ENCODE assay signal across 11 cellular contexts in genomic region chr5:160458971-160459800, GRCh38. TPM values are rescaled to one million over a fixed set of nuclear protein-coding genes. Genes with fewer than 3 reads are reported as not detected.
DNase-seq lines count a peak whose midpoint lies in the region; ATAC-seq and TF ChIP-seq lines count a peak whose summit lies in the region.
"Had no signal": no experiment of that assay in that cellular context is flagged by ENCODE, and none has a peak within 500 bp of the region (broad histone marks: within the 10 kb centered on the region; RNA-seq: fewer than 3 reads in every experiment).

No MANE protein-coding gene starts in this region.

- H3K27me3 ChIP-seq in upper lobe of left lung: no peaks in the 10 kb centered on the region
- no peaks in the 10 kb centered on the region for H3K27me3 ChIP-seq in prostate gland (replicated peaks; ENCODE audit: insufficient read depth)
- H3K27me3 ChIP-seq in left lung: no peaks in the 10 kb centered on the region

- intact Hi-C loops in prostate gland (cut with DNase I): no loop called here
- intact Hi-C loops in left lung (cut with DNase I): no loop called here

- H3K9me3 ChIP-seq in upper lobe of left lung: no peaks in the 10 kb centered on the region
- H3K9me3 ChIP-seq in prostate gland: no peaks in the 10 kb centered on the region
- no peaks in the 10 kb centered on the region for H3K9me3 ChIP-seq in left lung

- no peak for TF ChIP-seq CTCF in upper lobe of left lung (IDR thresholded peaks at IDR 0.05)
- TF ChIP-seq CTCF in prostate gland (IDR thresholded peaks at IDR 0.05): no peak
- TF ChIP-seq CTCF in left lung (IDR thresholded peaks at IDR 0.05): no peak

- DNase-seq in epidermal melanocyte (ENCODE audit: insufficient read length, low spot score): peak; percentile 60
- no peak for DNase-seq in upper lobe of left lung
- no peak for DNase-seq in NCI-H1417 (lab: John Stamatoyannopoulos, UW)
- no peak for DNase-seq in prostate gland (ENCODE audit: low spot score)
- no peak for DNase-seq in left lung
- DNase-seq: left colon, retina, SW 1271 had no signal

- H3K27ac ChIP-seq in upper lobe of left lung: no peak overlapping the region
- no peak overlapping the region for H3K27ac ChIP-seq in prostate gland
- H3K27ac ChIP-seq in left lung: no peak overlapping the region

- ATAC-seq in GM18520 (IDR thresholded peaks at IDR 0.05; ENCODE audit: unreplicated experiment): peak; percentile 83
- peak; percentile 83 for ATAC-seq in GM21360 (IDR thresholded peaks at IDR 0.05; ENCODE audit: unreplicated experiment)
- peak; percentile 63 for ATAC-seq in HG03064 (IDR thresholded peaks at IDR 0.05; ENCODE audit: low read depth, unreplicated experiment)
- no peak for ATAC-seq in upper lobe of left lung (ENCODE audit: low FRiP score in 2 of 2)
- ATAC-seq in left lung: no peak
- ATAC-seq: left colon had no signal

- H3K4me3 ChIP-seq in upper lobe of left lung (no peak overlapping the region), prostate gland (no peak overlapping the region), left lung (no peak overlapping the region)

- TF ChIP-seq POLR2A in upper lobe of left lung (IDR thresholded peaks at IDR 0.05) (no peak), prostate gland (IDR thresholded peaks at IDR 0.05) (no peak)

- H3K36me3 ChIP-seq in upper lobe of left lung: no peaks in the 10 kb centered on the region
- no peaks in the 10 kb centered on the region for H3K36me3 ChIP-seq in prostate gland
- no peaks in the 10 kb centered on the region for H3K36me3 ChIP-seq in left lung

- TF ChIP-seq EP300 in upper lobe of left lung (IDR thresholded peaks at IDR 0.05): no peak

- H3K4me1 ChIP-seq in upper lobe of left lung (peaks cover 0 to 5% (median 0%) of the 10 kb centered on the region in 4 donors), prostate gland (replicated peaks) (no peaks in the 10 kb centered on the region), left lung (no peaks in the 10 kb centered on the region)

- WGBS in upper lobe of left lung, 2 donors: 86 to 91% methylated on average over 8 of the region's 8 CpGs
- 90% methylated on average over 8 of the region's 8 CpGs for whole genome bisulfite sequencing in prostate gland

RNA-seq across cellular contexts. Expression of gene PTTG1, which starts 37.5 kb away (rescaled TPM):
- 10 to 100 TPM in 3 of 6 donors, 1 to 10 TPM in 3; 4.3 to 34.8 (median 9.6) TPM for total RNA-seq in upper lobe of left lung
- 10 to 100 TPM in 1 of 2 donors, 1 to 10 TPM in 1; 4.3 to 44.9 TPM for total RNA-seq in prostate gland
- 10 to 100 TPM; 10.2 to 27.7 TPM for total RNA-seq in left lung

RNA-seq across cellular contexts. Expression of gene SLU7, which starts 40.3 kb away (rescaled TPM):
- total RNA-seq in upper lobe of left lung (100 to 1,000 TPM in 2 of 6 donors, 10 to 100 TPM in 4; 26.7 to 115 (median 60.7) TPM), prostate gland (10 to 100 TPM; 67.4 to 88.0 TPM), left lung (10 to 100 TPM; 36.1 to 40.8 TPM)

RNA-seq across cellular contexts. Expression of gene FAM200C, which starts 59.3 kb away (rescaled TPM):
- total RNA-seq in upper lobe of left lung (1 to 10 TPM in 5 of 6 donors, under 1 TPM in 1; 0.76 to 4.2 (median 3.2) TPM), prostate gland (1 to 10 TPM; 6.3 to 8.6 TPM), left lung (1 to 10 TPM; 3.6 to 5.1 TPM)

Comparison
In these comparisons a context has a peak if more than half of its experiments do, and no peak if none do; other contexts are left out.
1. ATAC-seq: peak in GM18520 (single experiment), GM21360 (single experiment) and HG03064 (single experiment); none in upper lobe of left lung (0 of 2) and left lung (single experiment).